In genomic region chr10:4807803-4808507, GRCh38 we compare ENCODE assay signal across 11 cellular contexts. TPM values are rescaled to one million over a fixed set of nuclear protein-coding genes. Genes with fewer than 3 reads are reported as not detected.
DNase-seq lines count a peak whose midpoint lies in the region; ATAC-seq and TF ChIP-seq lines count a peak whose summit lies in the region.
"Had no signal": no experiment of that assay in that cellular context is flagged by ENCODE, and none has a peak within 500 bp of the region (broad histone marks: within the 10 kb centered on the region; RNA-seq: fewer than 3 reads in every experiment).

No MANE protein-coding gene starts in this region.

- no peak for TF ChIP-seq CTCF in astrocyte of the cerebellum (IDR thresholded peaks at IDR 0.05; ENCODE audit: low read depth, low read length, missing control alignments)
- TF ChIP-seq CTCF in osteocyte (IDR thresholded peaks at IDR 0.05): no peak

- peak; percentile 58 for ATAC-seq in GM18519 (IDR thresholded peaks at IDR 0.05; ENCODE audit: low FRiP score, unreplicated experiment)
- peak; percentile 69 for ATAC-seq in HG03095 (IDR thresholded peaks at IDR 0.05; ENCODE audit: unreplicated experiment)
- no peak for ATAC-seq in GM19328 (IDR thresholded peaks at IDR 0.05; ENCODE audit: unreplicated experiment)
- ATAC-seq: sciatic nerve had no signal

- no peaks in the 10 kb centered on the region for H3K36me3 ChIP-seq in effector memory CD4-positive, alpha-beta T cell (ENCODE audit: control insufficient read depth, insufficient read depth, low read length)
- H3K36me3 ChIP-seq: tibial nerve had no signal

- in situ Hi-C loops in astrocyte of the cerebellum (cut with HindIII; ENCODE audit: low sequenced_read_pairs): no loop called here

- peak overlapping the region; percentile 64 for H3K27ac Mint-ChIP-seq in osteocyte (ENCODE audit: unreplicated experiment)

- H3K4me3 Mint-ChIP-seq in osteocyte (ENCODE audit: unreplicated experiment): peak overlapping the region; percentile 30

- H3K27ac ChIP-seq in effector memory CD4-positive, alpha-beta T cell (ENCODE audit: insufficient read depth, low read length, poor library complexity, severe bottlenecking): no peak overlapping the region
- H3K27ac ChIP-seq: tibial nerve had no signal

- H3K4me1 Mint-ChIP-seq in osteocyte (ENCODE audit: unreplicated experiment): peaks cover 45% of the 10 kb centered on the region

- no peaks in the 10 kb centered on the region for H3K4me1 ChIP-seq in effector memory CD4-positive, alpha-beta T cell (ENCODE audit: control insufficient read depth, insufficient read depth, low read length, poor library complexity, severe bottlenecking)
- H3K4me1 ChIP-seq: tibial nerve had no signal

- H3K36me3 Mint-ChIP-seq in osteocyte (ENCODE audit: unreplicated experiment): no peaks in the 10 kb centered on the region

- H3K4me3 ChIP-seq in astrocyte of the cerebellum (ENCODE audit: low read depth, low read length): no peak overlapping the region
- no peak overlapping the region for H3K4me3 ChIP-seq in effector memory CD4-positive, alpha-beta T cell (ENCODE audit: insufficient read depth, low read depth, low read length, poor library complexity, severe bottlenecking)
- H3K4me3 ChIP-seq: tibial nerve had no signal

- DNase-seq in astrocyte of the cerebellum (ENCODE audit: low read depth): peak; percentile 68
- no peak for DNase-seq in osteocyte (ENCODE audit: extremely low spot score, unreplicated experiment)
- no peak for DNase-seq in effector memory CD4-positive, alpha-beta T cell
- no peak for DNase-seq in activated CD4-positive, alpha-beta T cell treated with anti-CD3 and anti-CD28 coated beads, Interleukin-2, amount 50 U/mL, for 48 hours
- no peak for DNase-seq in activated naive CD4-positive, alpha-beta T cell (lab: John Stamatoyannopoulos, UW)
- DNase-seq: glutamatergic neuron had no signal

- H3K27me3 Mint-ChIP-seq in osteocyte (ENCODE audit: unreplicated experiment): no peaks in the 10 kb centered on the region

- no peaks in the 10 kb centered on the region for H3K9me3 Mint-ChIP-seq in osteocyte (ENCODE audit: unreplicated experiment)

- no peaks in the 10 kb centered on the region for H3K27me3 ChIP-seq in effector memory CD4-positive, alpha-beta T cell (replicated peaks; ENCODE audit: control insufficient read depth, insufficient read depth, low read length, poor library complexity, severe bottlenecking)
- H3K27me3 ChIP-seq: tibial nerve had no signal

- no peaks in the 10 kb centered on the region for H3K9me3 ChIP-seq in effector memory CD4-positive, alpha-beta T cell (ENCODE audit: control insufficient read depth, low read length)
- H3K9me3 ChIP-seq: tibial nerve had no signal

RNA-seq across cellular contexts. Expression of gene AKR1E2, which starts 18.1 kb away (rescaled TPM):
- total RNA-seq in osteocyte: 1.7 and 2.5 TPM in 2 replicates
